In the genomic region with DNA sequence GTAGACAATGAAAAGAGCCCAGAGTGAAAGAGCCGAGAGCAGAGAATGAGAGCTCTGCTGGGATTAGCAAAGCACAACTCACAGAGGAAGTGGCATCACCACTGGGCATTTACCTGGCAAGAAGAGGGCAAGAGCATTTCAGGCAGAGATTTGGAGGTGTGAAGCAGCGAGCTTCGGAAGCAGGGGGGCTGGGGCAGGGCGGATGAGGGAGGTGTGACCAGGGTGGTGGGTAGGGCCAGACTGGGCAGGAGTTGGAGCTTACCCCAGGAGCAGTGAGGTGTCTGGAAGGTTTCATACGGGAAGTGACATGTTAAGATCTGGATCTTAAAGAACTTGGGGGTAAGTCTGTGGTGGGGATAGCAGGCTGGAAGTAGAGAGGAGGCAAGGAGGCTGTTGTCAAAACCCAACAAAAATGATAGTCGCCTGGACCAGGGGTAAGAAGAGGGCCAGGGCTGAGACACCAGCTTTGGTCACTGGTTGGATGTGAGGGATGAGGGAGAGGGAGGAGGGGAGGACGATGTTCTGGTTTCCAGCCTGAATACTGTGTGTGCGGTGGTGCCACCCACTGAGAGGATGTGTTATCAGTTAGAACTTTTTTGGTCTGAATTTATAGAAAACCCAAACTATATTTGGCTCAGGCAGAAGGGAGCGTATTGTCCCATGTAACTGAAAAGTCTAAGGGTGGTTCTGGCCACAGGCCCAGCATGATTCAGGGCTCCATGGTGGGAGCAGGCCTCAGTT, we compare ENCODE assay signal across 23 cellular contexts. TPM values are rescaled to one million over a fixed set of nuclear protein-coding genes. Genes with fewer than 3 reads are reported as not detected.
"Had no signal": no experiment of that assay in that cellular context is flagged by ENCODE, and none has a peak within 500 bp of the region (broad histone marks: within the 10 kb centered on the region; RNA-seq: fewer than 3 reads in every experiment).

No MANE protein-coding gene starts in this region.

- H3K4me3 ChIP-seq: heart left ventricle, ovary, skin epidermis, testis had no signal

- H3K36me3 ChIP-seq: ovary had no signal

- H3K27ac ChIP-seq: epithelial cell of prostate, heart left ventricle, ovary, skin epidermis, testis had no signal

- H3K9me3 ChIP-seq: heart left ventricle, ovary, testis had no signal

- FAIRE-seq: astrocyte, islet of Langerhans, TTC549 had no signal

- H3K27me3 ChIP-seq: ovary, testis had no signal

- ATAC-seq: activated CD4-positive, alpha-beta T cell treated with anti-CD3 and anti-CD28 coated beads for 36 hours; activated naive CD4-positive, alpha-beta T cell treated with anti-CD3 and anti-CD28 coated beads, Interleukin-2, amount 50 U/mL, for 72 hours; activated T-helper 17 cell treated with anti-CD3 and anti-CD28 coated beads, Interleukin-2, amount 50 U/mL, for 72 hours; heart left ventricle; left cardiac atrium; natural killer cell treated with Interleukin-12 subunit alpha and Interleukin-12 subunit beta and Interleukin-15 and Interleukin-18, amount 100 ng/mL, for 72 hours; right cardiac atrium; stimulated activated effector memory CD8-positive, alpha-beta T cell treated with anti-CD3 and anti-CD28 coated beads, Interleukin-12 subunit alpha, Interleukin-12 subunit beta, amount 100 ng/mL, for 72 hours; T-cell had no signal

- DNase-seq: activated B cell treated with CpG ODN at 0.5 μM for 24 hours; activated CD4-positive, alpha-beta T cell treated with anti-CD3 and anti-CD28 coated beads for 36 hours; activated CD4-positive, alpha-beta T cell treated with anti-CD3 and anti-CD28 coated beads, Interleukin-2, amount 50 U/mL, for 4 hours; activated CD8-positive, alpha-beta memory T cell treated with anti-CD3 and anti-CD28 coated beads for 24 hours; activated CD8-positive, alpha-beta memory T cell treated with anti-CD3 and anti-CD28 coated beads, Interleukin-2, amount 50 U/mL, for 4 hours; central memory CD4-positive, alpha-beta T cell; heart left ventricle; left cardiac atrium; ovary; right cardiac atrium; stimulated activated CD4-positive, alpha-beta T cell treated with anti-CD3 and anti-CD28 coated beads, Interleukin-2, amount 100 ng/mL, for 24 hours; T-cell; testis; trophoblast cell had no signal

RNA-seq across cellular contexts. Expression of gene SMIM41, which starts 5.2 kb away (rescaled TPM):
- total RNA-seq: activated B cell treated with CpG ODN at 0.5 μM for 24 hours; activated CD4-positive, alpha-beta T cell treated with anti-CD3 and anti-CD28 coated beads for 36 hours; activated naive CD4-positive, alpha-beta T cell treated with anti-CD3 and anti-CD28 coated beads, Interleukin-2, amount 50 U/mL, for 72 hours; activated T-helper 17 cell treated with anti-CD3 and anti-CD28 coated beads, Interleukin-2, amount 50 U/mL, for 72 hours; natural killer cell treated with Interleukin-12 subunit alpha and Interleukin-12 subunit beta and Interleukin-15 and Interleukin-18, amount 100 ng/mL, for 72 hours had no signal
